ENCODE assay signal across 12 cellular contexts in genomic region chr11:128830290-128830813, GRCh38. TPM values are rescaled to one million over a fixed set of nuclear protein-coding genes. Genes with fewer than 3 reads are reported as not detected.
DNase-seq lines count a peak whose midpoint lies in the region; ATAC-seq, FAIRE-seq and TF ChIP-seq lines count a peak whose summit lies in the region.
"Had no signal": no experiment of that assay in that cellular context is flagged by ENCODE, and none has a peak within 500 bp of the region (broad histone marks: within the 10 kb centered on the region; RNA-seq: fewer than 3 reads in every experiment).

No MANE protein-coding gene starts in this region.

- peak overlapping the region; percentile 67 for H3K27ac ChIP-seq in naive thymus-derived CD4-positive, alpha-beta T cell (ENCODE audit: low read depth, low read length)
- H3K27ac ChIP-seq in substantia nigra (ENCODE audit: low read depth, low read length, poor library complexity, severe bottlenecking) = no peak overlapping the region

- CTCF ChIA-PET in activated B cell treated with CpG ODN at 0.5 μM for 24 hours (lab: Charles Lee) = interaction anchor here (0.6 to 5.0 kb wide), 38 partner anchors 9 to 672 kb away, joined by 3 to 70 read pairs (median 4); no protein-coding TSS in a partner anchor
- CTCF ChIA-PET in naive thymus-derived CD4-positive, alpha-beta T cell (lab: Charles Lee) = interaction anchor here (0.6 to 5.8 kb wide), 43 partner anchors 8 to 986 kb away, joined by 3 to 53 read pairs (median 5); no protein-coding TSS in a partner anchor

- peak overlapping the region; percentile 91 for H3K27ac Mint-ChIP-seq in activated B cell treated with CpG ODN at 0.5 μM for 24 hours
- peak overlapping the region; percentile 58 to 98 (median 89) for H3K27ac Mint-ChIP-seq in naive thymus-derived CD4-positive, alpha-beta T cell
- H3K27ac Mint-ChIP-seq: type B pancreatic cell had no signal

- ATAC-seq in HG02642 (IDR thresholded peaks at IDR 0.05; ENCODE audit: poor library complexity, unreplicated experiment) = peak; percentile 10
- ATAC-seq in activated B cell treated with CpG ODN at 0.5 μM for 24 hours (ENCODE audit: low read depth) = no peak
- peak; percentile 75 for ATAC-seq in naive thymus-derived CD4-positive, alpha-beta T cell

- peaks cover 11 to 15% of the 10 kb centered on the region in 2 donors for H3K4me1 ChIP-seq in naive thymus-derived CD4-positive, alpha-beta T cell (ENCODE audit: control insufficient read depth in 2 of 2, insufficient read depth in 2 of 2, low read length in 2 of 2)

- DNase-seq in GM18507 (ENCODE audit: extremely low spot score, insufficient read length, low read depth) (no peak), activated B cell treated with CpG ODN at 0.5 μM for 24 hours (no peak), substantia nigra (lab: John Stamatoyannopoulos, UW) (no peak), SKM-1 treated with dmso at 0.1 percent for 144 hours (lab: John Stamatoyannopoulos, UW; ENCODE audit: unreplicated experiment) (no peak), NCI-H524 treated with DMSO at 0.1 percent for 48 hours (lab: John Stamatoyannopoulos, UW) (no peak)
- DNase-seq in naive thymus-derived CD4-positive, alpha-beta T cell = peak in 7 of 9 donors; percentile 20 to 65 (median 50)

- H3K9me3 ChIP-seq in naive thymus-derived CD4-positive, alpha-beta T cell (ENCODE audit: control insufficient read depth in 2 of 3, low read length in 3 of 3) = no peaks in the 10 kb centered on the region
- H3K9me3 ChIP-seq: SJSA1 had no signal

- H3K36me3 ChIP-seq in naive thymus-derived CD4-positive, alpha-beta T cell (ENCODE audit: control insufficient read depth in 2 of 3, insufficient read depth in 3 of 3, low read length in 3 of 3) = no peaks in the 10 kb centered on the region
- H3K36me3 ChIP-seq: SJSA1 had no signal

- H3K4me1 Mint-ChIP-seq in activated B cell treated with CpG ODN at 0.5 μM for 24 hours = peaks cover 70% of the 10 kb centered on the region
- peaks cover 13 to 32% (median 26%) of the 10 kb centered on the region in 7 donors for H3K4me1 Mint-ChIP-seq in naive thymus-derived CD4-positive, alpha-beta T cell

- POLR2A ChIA-PET in activated B cell treated with CpG ODN at 0.5 μM for 24 hours (lab: Charles Lee) = interaction anchor here (0.6 to 2.0 kb wide), 14 partner anchors 11 to 672 kb away, joined by 3 to 12 read pairs (median 3); no protein-coding TSS in a partner anchor
- POLR2A ChIA-PET in naive thymus-derived CD4-positive, alpha-beta T cell (lab: Charles Lee) = interaction anchor here (0.6 to 1.9 kb wide), 10 partner anchors 73 to 766 kb away, joined by 3 to 7 read pairs (median 3); partner anchors contain the start of gene FLI1

- peaks cover 2% of the 10 kb centered on the region for H3K9me3 Mint-ChIP-seq in activated B cell treated with CpG ODN at 0.5 μM for 24 hours
- no peaks in the 10 kb centered on the region for H3K9me3 Mint-ChIP-seq in naive thymus-derived CD4-positive, alpha-beta T cell
- H3K9me3 Mint-ChIP-seq: type B pancreatic cell had no signal

- no peak overlapping the region for H3K4me3 Mint-ChIP-seq in activated B cell treated with CpG ODN at 0.5 μM for 24 hours
- peak overlapping the region; percentile 61 to 87 (median 76) for H3K4me3 Mint-ChIP-seq in naive thymus-derived CD4-positive, alpha-beta T cell
- H3K4me3 Mint-ChIP-seq: type B pancreatic cell had no signal

- intact Hi-C loops in activated B cell treated with CpG ODN at 0.5 μM for 24 hours (cut with micrococcal nuclease) = loop anchor here (2.0 to 5.0 kb wide), 7 partner anchors 14 to 358 kb away; partner anchors contain the start of gene FLI1
- intact Hi-C loops in naive thymus-derived CD4-positive, alpha-beta T cell (cut with micrococcal nuclease) = loop anchor here (2.0 to 5.0 kb wide), 10 partner anchors 30 to 792 kb away; partner anchors contain the start of gene FLI1 (in 1 of the 2)

- H3K27me3 Mint-ChIP-seq in activated B cell treated with CpG ODN at 0.5 μM for 24 hours = no peaks in the 10 kb centered on the region
- peaks cover 0 to 4% (median 0%) of the 10 kb centered on the region in 5 donors for H3K27me3 Mint-ChIP-seq in naive thymus-derived CD4-positive, alpha-beta T cell

- H3K27me3 ChIP-seq in naive thymus-derived CD4-positive, alpha-beta T cell (ENCODE audit: control insufficient read depth in 2 of 2, insufficient read depth in 2 of 2, low read length in 2 of 2) = no peaks in the 10 kb centered on the region
- H3K27me3 ChIP-seq: SJSA1 had no signal

- peak; percentile 73 for FAIRE-seq in GM18507 (lab: Jason Lieb, UNC)

- TF ChIP-seq CTCF in activated B cell treated with CpG ODN at 0.5 μM for 24 hours (IDR thresholded peaks at IDR 0.05) = no peak

- peak overlapping the region; percentile 43 for H3K4me3 ChIP-seq in naive thymus-derived CD4-positive, alpha-beta T cell (ENCODE audit: low read length)
- H3K4me3 ChIP-seq: K562, SJSA1 had no signal

- H3K36me3 Mint-ChIP-seq in activated B cell treated with CpG ODN at 0.5 μM for 24 hours (ENCODE audit: low read depth) = peaks cover 4% of the 10 kb centered on the region
- H3K36me3 Mint-ChIP-seq in naive thymus-derived CD4-positive, alpha-beta T cell = peaks cover 0 to 7% (median 0%) of the 10 kb centered on the region in 5 donors
- H3K36me3 Mint-ChIP-seq: type B pancreatic cell had no signal

RNA-seq across cellular contexts. Expression of gene KCNJ1, which starts 36.7 kb away (rescaled TPM):
- total RNA-seq in activated B cell treated with CpG ODN at 0.5 μM for 24 hours = 0.20 TPM in 1 of 2 replicates, not detected in the other
- total RNA-seq in naive thymus-derived CD4-positive, alpha-beta T cell = not detected
- under 1 TPM; 0.12 to 0.22 TPM for polyA plus RNA-seq in naive thymus-derived CD4-positive, alpha-beta T cell
- total RNA-seq: cardiac septum, fibroblast of villous mesenchyme, K562, SJSA1 had no signal
- polyA plus RNA-seq: K562 had no signal

Comparison
In these comparisons a context has a peak if more than half of its experiments do, and no peak if none do; other contexts are left out.
1. DNase-seq: peak in naive thymus-derived CD4-positive, alpha-beta T cell (7 of 9); none in GM18507 (single experiment), activated B cell treated with CpG ODN at 0.5 μM for 24 hours (single experiment), substantia nigra (0 of 49), SKM-1 treated with dmso at 0.1 percent for 144 hours (single experiment) and NCI-H524 treated with DMSO at 0.1 percent for 48 hours (single experiment).